Comparison of ENCODE assay signal across 12 cellular contexts in genomic region chr15:44157679-44158078, GRCh38. TPM values are rescaled to one million over a fixed set of nuclear protein-coding genes. Genes with fewer than 3 reads are reported as not detected.
DNase-seq lines count a peak whose midpoint lies in the region; ATAC-seq and TF ChIP-seq lines count a peak whose summit lies in the region.
"Had no signal": no experiment of that assay in that cellular context is flagged by ENCODE, and none has a peak within 500 bp of the region (broad histone marks: within the 10 kb centered on the region; RNA-seq: fewer than 3 reads in every experiment).

No MANE protein-coding gene starts in this region.

- no peak overlapping the region for H3K27ac ChIP-seq in body of pancreas
- H3K27ac ChIP-seq: heart left ventricle had no signal

- WGBS in body of pancreas, 2 donors: 16% methylated on average over 1 of the region's 1 CpG

- no peak for TF ChIP-seq POLR2A in body of pancreas (IDR thresholded peaks at IDR 0.05)

- no peak overlapping the region for H3K4me3 ChIP-seq in body of pancreas
- H3K4me3 ChIP-seq: heart left ventricle had no signal

- DNase-seq in AG09319 (ENCODE audit: extremely low read depth, low read depth): peak; percentile 64
- peak; percentile 99 for DNase-seq in HT1080 (ENCODE audit: low read depth)
- peak; percentile 60 for DNase-seq in amniotic stem cell (lab: John Stamatoyannopoulos, UW)
- peak; percentile 95 for DNase-seq in kidney glomerular epithelial cell (lab: John Stamatoyannopoulos, UW)
- no peak for DNase-seq in left lobe of liver (ENCODE audit: low spot score)
- no peak for DNase-seq in germinal center (ENCODE audit: low spot score)
- no peak for DNase-seq in body of pancreas
- no peak for DNase-seq in T1000 (lab: John Stamatoyannopoulos, UW)
- DNase-seq: activated CD4-positive, alpha-beta T cell treated with anti-CD3 and anti-CD28 coated beads for 4 hours; heart left ventricle; Karpas-422; NK-92 treated with Interleukin-12 subunit alpha and Interleukin-12 subunit beta, amount 100 ng/mL, for 24 hours had no signal

- H3K27me3 ChIP-seq in body of pancreas: no peaks in the 10 kb centered on the region

- intact Hi-C loops in body of pancreas (cut with DNase I): no loop called here

- no peaks in the 10 kb centered on the region for H3K4me1 ChIP-seq in body of pancreas
- H3K4me1 ChIP-seq: heart left ventricle had no signal

- H3K9me3 ChIP-seq in body of pancreas: no peaks in the 10 kb centered on the region
- H3K9me3 ChIP-seq: heart left ventricle had no signal

- TF ChIP-seq CTCF in AG09319 (IDR thresholded peaks at IDR 0.05; ENCODE audit: low read depth, low read length) (no peak), body of pancreas (IDR thresholded peaks at IDR 0.05) (no peak)

- ATAC-seq in left lobe of liver (no peak), body of pancreas (no peak)
- ATAC-seq: heart left ventricle had no signal

- H3K36me3 ChIP-seq in body of pancreas (replicated peaks in 1 of 2; ENCODE audit: insufficient read depth in 1 of 2, low read depth in 2 of 2): no peaks in the 10 kb centered on the region
- H3K36me3 ChIP-seq: heart left ventricle had no signal

RNA-seq across cellular contexts. Expression of gene FRMD5, which starts 37.4 kb away (rescaled TPM):
- total RNA-seq in HT1080 (2014; rRNA removed; shearing (Covaris generic)): 24.7 and 28.1 TPM in 2 replicates
- 18.1 and 19.4 TPM in 2 replicates for polyA plus RNA-seq in HT1080 (2015; cell fraction: cytosol; rRNA removed)
- 32.1 and 33.2 TPM in 2 replicates for polyA plus RNA-seq in HT1080 (2015; cell fraction: nucleus; rRNA removed)
- total RNA-seq in left lobe of liver (not detected), body of pancreas (1 to 10 TPM in 1 of 2 donors, not detected in 1; 1.3 TPM)

Comparison
In these comparisons a context has a peak if more than half of its experiments do, and no peak if none do; other contexts are left out.
1. DNase-seq: peak in AG09319 (single experiment), HT1080 (single experiment), amniotic stem cell (single experiment) and kidney glomerular epithelial cell (single experiment); none in left lobe of liver (single experiment), germinal center (single experiment), body of pancreas (0 of 4) and T1000 (single experiment).
2. RNA of gene FRMD5, which starts 37.4 kb away (total RNA-seq): 24.7 to 28.1 TPM in HT1080; 1.3 TPM in body of pancreas and not detected in left lobe of liver (single experiment); every median in the first group is over 10 times any median in the second.